ENCODE assay signal across 1 cellular context in the genomic region with DNA sequence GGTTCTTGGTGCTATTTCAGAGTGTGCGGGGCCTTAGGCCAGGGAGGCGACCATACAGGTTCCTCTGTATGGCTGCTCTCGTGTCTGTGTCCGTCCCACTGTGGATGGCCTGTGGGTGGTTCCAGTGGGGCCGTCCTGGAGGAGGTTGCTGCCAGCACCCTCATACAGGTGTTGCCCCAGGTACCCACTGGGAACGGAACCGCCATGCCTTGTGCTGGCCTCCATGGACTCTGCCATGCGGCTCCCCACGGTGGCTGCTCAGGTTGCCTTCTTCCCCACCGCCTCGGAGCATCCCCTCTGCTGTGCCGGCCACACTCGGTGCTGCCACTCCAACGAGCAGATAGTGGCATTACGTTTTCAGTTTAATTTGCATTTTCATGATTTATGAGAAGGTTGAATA.
TF ChIP-seq lines count a peak whose summit lies in the region.

No MANE protein-coding gene starts in this region.

TF ChIP-seq in SK-N-SH treated with all-trans-retinoic acid at 6 μM for 48 hours, 23 proteins besides CTCF, POLR2A, EP300 and RAD21 (continued from another document):
- TF ChIP-seq, protein P1, sequence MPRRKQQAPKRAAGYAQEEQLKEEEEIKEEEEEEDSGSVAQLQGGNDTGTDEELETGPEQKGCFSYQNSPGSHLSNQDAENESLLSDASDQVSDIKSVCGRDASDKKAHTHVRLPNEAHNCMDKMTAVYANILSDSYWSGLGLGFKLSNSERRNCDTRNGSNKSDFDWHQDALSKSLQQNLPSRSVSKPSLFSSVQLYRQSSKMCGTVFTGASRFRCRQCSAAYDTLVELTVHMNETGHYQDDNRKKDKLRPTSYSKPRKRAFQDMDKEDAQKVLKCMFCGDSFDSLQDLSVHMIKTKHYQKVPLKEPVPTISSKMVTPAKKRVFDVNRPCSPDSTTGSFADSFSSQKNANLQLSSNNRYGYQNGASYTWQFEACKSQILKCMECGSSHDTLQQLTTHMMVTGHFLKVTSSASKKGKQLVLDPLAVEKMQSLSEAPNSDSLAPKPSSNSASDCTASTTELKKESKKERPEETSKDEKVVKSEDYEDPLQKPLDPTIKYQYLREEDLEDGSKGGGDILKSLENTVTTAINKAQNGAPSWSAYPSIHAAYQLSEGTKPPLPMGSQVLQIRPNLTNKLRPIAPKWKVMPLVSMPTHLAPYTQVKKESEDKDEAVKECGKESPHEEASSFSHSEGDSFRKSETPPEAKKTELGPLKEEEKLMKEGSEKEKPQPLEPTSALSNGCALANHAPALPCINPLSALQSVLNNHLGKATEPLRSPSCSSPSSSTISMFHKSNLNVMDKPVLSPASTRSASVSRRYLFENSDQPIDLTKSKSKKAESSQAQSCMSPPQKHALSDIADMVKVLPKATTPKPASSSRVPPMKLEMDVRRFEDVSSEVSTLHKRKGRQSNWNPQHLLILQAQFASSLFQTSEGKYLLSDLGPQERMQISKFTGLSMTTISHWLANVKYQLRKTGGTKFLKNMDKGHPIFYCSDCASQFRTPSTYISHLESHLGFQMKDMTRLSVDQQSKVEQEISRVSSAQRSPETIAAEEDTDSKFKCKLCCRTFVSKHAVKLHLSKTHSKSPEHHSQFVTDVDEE (CRISPR knock-in tag; IDR thresholded peaks at IDR 0.05): no peak
- TF ChIP-seq ESRRG (CRISPR knock-in tag; IDR thresholded peaks at IDR 0.05) (no peak), ZFP30 (CRISPR knock-in tag; IDR thresholded peaks at IDR 0.05) (no peak), ARNTL (CRISPR knock-in tag; IDR thresholded peaks at IDR 0.05; ENCODE audit: borderline replicate concordance, low read depth) (no peak), ISL1 (CRISPR knock-in tag; IDR thresholded peaks at IDR 0.05) (no peak), ZFP3 (CRISPR knock-in tag; IDR thresholded peaks at IDR 0.05) (no peak), BACH2 (CRISPR knock-in tag; IDR thresholded peaks at IDR 0.05; ENCODE audit: borderline replicate concordance) (no peak), ZNF70 (CRISPR knock-in tag; IDR thresholded peaks at IDR 0.05) (no peak), OSR1 (CRISPR knock-in tag; IDR thresholded peaks at IDR 0.05) (no peak), CSDC2 (CRISPR knock-in tag; IDR thresholded peaks at IDR 0.05) (no peak), RARB (CRISPR knock-in tag; IDR thresholded peaks at IDR 0.05) (no peak)
- TF ChIP-seq, protein P2, sequence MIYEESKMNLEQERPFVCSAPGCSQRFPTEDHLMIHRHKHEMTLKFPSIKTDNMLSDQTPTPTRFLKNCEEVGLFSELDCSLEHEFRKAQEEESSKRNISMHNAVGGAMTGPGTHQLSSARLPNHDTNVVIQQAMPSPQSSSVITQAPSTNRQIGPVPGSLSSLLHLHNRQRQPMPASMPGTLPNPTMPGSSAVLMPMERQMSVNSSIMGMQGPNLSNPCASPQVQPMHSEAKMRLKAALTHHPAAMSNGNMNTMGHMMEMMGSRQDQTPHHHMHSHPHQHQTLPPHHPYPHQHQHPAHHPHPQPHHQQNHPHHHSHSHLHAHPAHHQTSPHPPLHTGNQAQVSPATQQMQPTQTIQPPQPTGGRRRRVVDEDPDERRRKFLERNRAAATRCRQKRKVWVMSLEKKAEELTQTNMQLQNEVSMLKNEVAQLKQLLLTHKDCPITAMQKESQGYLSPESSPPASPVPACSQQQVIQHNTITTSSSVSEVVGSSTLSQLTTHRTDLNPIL (CRISPR knock-in tag; IDR thresholded peaks at IDR 0.05; ENCODE audit: low read depth): no peak
TF ChIP-seq in SK-N-SH treated with all-trans-retinoic acid at 6 μM for 48 hours: peak in this region for 0.
